9 cellular contexts compared by ENCODE assay signal in genomic region chr4:42519803-42520417, GRCh38.
DNase-seq lines count a peak whose midpoint lies in the region; TF ChIP-seq lines count a peak whose summit lies in the region.
"Had no signal": no experiment of that assay in that cellular context is flagged by ENCODE, and none has a peak within 500 bp of the region (broad histone marks: within the 10 kb centered on the region; RNA-seq: fewer than 3 reads in every experiment).

No MANE protein-coding gene starts in this region.

- no peak overlapping the region for H3K56ac ChIP-seq in H9 (ENCODE audit: insufficient read length, low read depth, low read length)

- H3K4me2 ChIP-seq in H9 (ENCODE audit: insufficient read depth, insufficient read length, low read length), result no peak overlapping the region

- H3K9me3 ChIP-seq in H9 (ENCODE audit: control insufficient read depth, low read depth, low read length), result no peaks in the 10 kb centered on the region

- H3K23me2 ChIP-seq in H9 (ENCODE audit: insufficient read length, low read depth, low read length, poor library complexity, severe bottlenecking), result no peaks in the 10 kb centered on the region

- no CpG with 5 or more reads among the region's 3 CpGs for WGBS in H9 (ENCODE audit: extremely low coverage, insufficient read length, low lambda C conversion rate)

- H3K9ac ChIP-seq in H9 (ENCODE audit: extremely low read depth, insufficient read length, low read length), result no peak overlapping the region

- no peak overlapping the region for H2BK12ac ChIP-seq in H9 (ENCODE audit: insufficient read length, low read depth, low read length)

- peaks cover 2% of the 10 kb centered on the region; the same call in 1 of the 2 replicates for H3K27me3 ChIP-seq in H9 (ENCODE audit: insufficient read depth, low read length)

- no peaks in the 10 kb centered on the region for H3K9me3 Mint-ChIP-seq in H9

- no peak overlapping the region for H3K4me3 ChIP-seq in foreskin fibroblast (ENCODE audit: low read depth in 1 of 2, low read length in 2 of 2)

- TF ChIP-seq CTCF in H9 (conservative IDR thresholded peaks at IDR 0.05), result peak; percentile 81
- peak; percentile 50 for TF ChIP-seq CTCF in foreskin fibroblast (IDR thresholded peaks at IDR 0.05; ENCODE audit: low read depth, low read length)

- H3K27ac Mint-ChIP-seq in H9, result no peak overlapping the region

- H2AK5ac ChIP-seq in H9 (ENCODE audit: insufficient read length, low read length), result no peak overlapping the region

- H4K20me1 ChIP-seq in H9 (ENCODE audit: control insufficient read depth, insufficient read depth, insufficient read length), result no peaks in the 10 kb centered on the region

- H2BK120ac ChIP-seq in H9 (ENCODE audit: low read depth, low read length, poor library complexity, severe bottlenecking), result no peak overlapping the region

- no peak overlapping the region for H2BK5ac ChIP-seq in H9 (ENCODE audit: insufficient read length, low read length)

- no peak overlapping the region for H3K14ac ChIP-seq in H9 (ENCODE audit: insufficient read depth, low read length)

- no peak overlapping the region for H3T11ph ChIP-seq in H9 (ENCODE audit: low read length)

- H3K23ac ChIP-seq in H9 (ENCODE audit: insufficient read length, low read depth, low read length), result no peak overlapping the region

- H2BK15ac ChIP-seq in H9 (ENCODE audit: low read depth, low read length), result no peak overlapping the region

- DNase-seq in NCI-H2107 treated with DMSO at 0.1 percent for 48 hours (lab: John Stamatoyannopoulos, UW; ENCODE audit: unreplicated experiment) (peak; percentile 10), NCI-H2107 (lab: John Stamatoyannopoulos, UW) (no peak), H9 (no peak), NCI-H2227 (lab: John Stamatoyannopoulos, UW; ENCODE audit: unreplicated experiment) (peak; percentile 49), foreskin fibroblast (peak; percentile 7 to 63), pons (ENCODE audit: low spot score) (peak; percentile 65), NCI-H1048 (lab: John Stamatoyannopoulos, UW) (no peak)
- peak; percentile 31 for DNase-seq in activated CD8-positive, alpha-beta memory T cell treated with anti-CD3 and anti-CD28 coated beads, Interleukin-2, amount 50 U/mL, for 4 hours

- H3K27ac ChIP-seq in H9 (ENCODE audit: insufficient read length, low read depth, low read length), result no peak overlapping the region
- H3K27ac ChIP-seq: epithelial cell of prostate had no signal

- no peak overlapping the region for H3K18ac ChIP-seq in H9 (ENCODE audit: insufficient read length, low read depth, low read length)

- H3K36me3 Mint-ChIP-seq in H9 (ENCODE audit: insufficient read depth in 1 of 3, low read depth in 3 of 3), result no peaks in the 10 kb centered on the region; a peak in 1 of 7 replicates

- peaks cover 12 to 16% of the 10 kb centered on the region in 2 experiments for H3K4me1 Mint-ChIP-seq in H9

- no peak overlapping the region for H2BK20ac ChIP-seq in H9 (ENCODE audit: low read depth, low read length, poor library complexity, severe bottlenecking)

- no peak overlapping the region for H4K5ac ChIP-seq in H9 (ENCODE audit: insufficient read length, low read depth, low read length)

- peaks cover 32% of the 10 kb centered on the region for H3K27me3 Mint-ChIP-seq in H9 (ENCODE audit: low read depth)

- no peak overlapping the region for H3K4ac ChIP-seq in H9 (ENCODE audit: low read depth, low read length)

- H2AFZ ChIP-seq in H9 (ENCODE audit: low read length), result no peak overlapping the region

- H4K91ac ChIP-seq in H9 (ENCODE audit: insufficient read length, low read depth, low read length), result no peak overlapping the region

- peaks cover 3% of the 10 kb centered on the region; the same call in 1 of the 2 replicates for H3K4me1 ChIP-seq in H9 (ENCODE audit: insufficient read depth, low read length)

- H3K79me1 ChIP-seq in H9 (ENCODE audit: insufficient read depth, low read depth, low read length, poor library complexity, severe bottlenecking), result no peaks in the 10 kb centered on the region

- H3K4me3 Mint-ChIP-seq in H9, result no peak overlapping the region

- H3K79me2 ChIP-seq in H9 (ENCODE audit: insufficient read depth, low read length), result no peaks in the 10 kb centered on the region

- H4K8ac ChIP-seq in H9 (replicated peaks; ENCODE audit: insufficient read length, low read depth, low read length), result no peak overlapping the region

Comparison
In these comparisons a context has a peak if more than half of its experiments do, and no peak if none do; other contexts are left out.
1. DNase-seq: peak in NCI-H2107 treated with DMSO at 0.1 percent for 48 hours (single experiment), NCI-H2227 (single experiment), activated CD8-positive, alpha-beta memory T cell treated with anti-CD3 and anti-CD28 coated beads, Interleukin-2, amount 50 U/mL, for 4 hours (single experiment), foreskin fibroblast (2 of 2) and pons (single experiment); none in NCI-H2107 (single experiment), H9 (single experiment) and NCI-H1048 (single experiment).